Comparison of ENCODE assay signal across 18 cellular contexts in the genomic region with DNA sequence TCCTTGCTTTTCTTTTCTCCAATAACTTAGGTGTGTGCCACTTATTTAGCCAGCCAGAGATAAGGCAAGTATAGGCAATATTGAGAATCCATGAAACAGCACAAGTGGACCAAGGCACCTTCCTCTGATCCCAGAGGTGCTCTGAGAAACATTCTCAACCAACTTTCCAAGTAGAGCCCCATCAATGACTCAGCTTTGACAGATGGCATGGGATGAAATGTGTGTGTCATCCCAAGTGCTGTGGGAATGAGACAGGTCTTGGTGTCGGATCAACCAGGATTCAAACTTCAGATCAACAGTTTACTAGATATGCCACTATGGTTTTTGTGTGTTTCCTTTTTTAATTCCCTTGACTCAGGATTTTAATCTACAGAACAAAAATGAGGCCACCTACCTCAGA.
DNase-seq lines count a peak whose midpoint lies in the region; ATAC-seq and TF ChIP-seq lines count a peak whose summit lies in the region.
"Had no signal": no experiment of that assay in that cellular context is flagged by ENCODE, and none has a peak within 500 bp of the region (broad histone marks: within the 10 kb centered on the region; RNA-seq: fewer than 3 reads in every experiment).

No MANE protein-coding gene starts in this region.

- peak; percentile 57 for ATAC-seq in foreskin keratinocyte
- no peak for ATAC-seq in GM21390 (IDR thresholded peaks at IDR 0.05; ENCODE audit: unreplicated experiment)
- ATAC-seq in HG03196 (IDR thresholded peaks at IDR 0.05; ENCODE audit: unreplicated experiment) = no peak
- ATAC-seq in aorta (ENCODE audit: low FRiP score) = no peak
- ATAC-seq: A549, T-cell had no signal

- BruUV-seq in MCF 10A (replicated peaks; lab: Mats Ljungman, UMichigan) = no TSS peak

- H3K4me1 Mint-ChIP-seq in MCF 10A (ENCODE audit: insufficient read depth, unreplicated experiment) = no peaks in the 10 kb centered on the region
- H3K4me1 Mint-ChIP-seq: T-cell had no signal

- CTCF ChIA-PET in MCF 10A (lab: Yijun Ruan, JAX) = interaction anchor here (0.9 kb wide), 1 partner anchor 105 kb away, joined by 3 read pairs; no protein-coding TSS in a partner anchor

- H3K27me3 Mint-ChIP-seq in MCF 10A (ENCODE audit: insufficient read depth, unreplicated experiment) = no peaks in the 10 kb centered on the region
- H3K27me3 Mint-ChIP-seq: CD4-positive, alpha-beta T cell had no signal

- H3K9me3 ChIP-seq in breast epithelium (no peaks in the 10 kb centered on the region), aorta (ENCODE audit: control insufficient read depth, low read length) (no peaks in the 10 kb centered on the region)
- H3K9me3 ChIP-seq: A549; BLaER1 treated with 17β-estradiol and CSF1 and Interleukin-3, amounts not matched to agents 10 nM and 100 nM; HAP-1; MG63 had no signal

- H3K36me3 ChIP-seq in breast epithelium (no peaks in the 10 kb centered on the region), aorta (ENCODE audit: control insufficient read depth in 1 of 2, insufficient read depth in 2 of 2, low read length in 1 of 2) (no peaks in the 10 kb centered on the region)
- H3K36me3 ChIP-seq: BLaER1 treated with 17β-estradiol and CSF1 and Interleukin-3, amounts not matched to agents 10 nM and 100 nM; HAP-1; MG63 had no signal

- H3K4me3 ChIP-seq in breast epithelium (no peak overlapping the region), aorta (ENCODE audit: low read length in 2 of 2) (no peak overlapping the region)
- H3K4me3 ChIP-seq: A549; BLaER1 treated with 17β-estradiol and CSF1 and Interleukin-3, amounts not matched to agents 10 nM and 100 nM; HAP-1; MG63 had no signal

- TF ChIP-seq CTCF in MCF 10A (IDR thresholded peaks at IDR 0.05; ENCODE audit: unreplicated experiment) (no peak), breast epithelium (IDR thresholded peaks at IDR 0.05) (no peak), foreskin keratinocyte (conservative IDR thresholded peaks at IDR 0.05) (no peak)

- H3K36me3 Mint-ChIP-seq in MCF 10A (ENCODE audit: insufficient read depth, unreplicated experiment) = no peaks in the 10 kb centered on the region
- H3K36me3 Mint-ChIP-seq: T-cell had no signal

- no peaks in the 10 kb centered on the region for H3K9me3 Mint-ChIP-seq in MCF 10A (ENCODE audit: unreplicated experiment)
- H3K9me3 Mint-ChIP-seq: CD4-positive, alpha-beta T cell had no signal

- H3K4me1 ChIP-seq in breast epithelium (no peaks in the 10 kb centered on the region), foreskin keratinocyte (no peaks in the 10 kb centered on the region), aorta (ENCODE audit: control insufficient read depth in 1 of 2, insufficient read depth in 2 of 2, low read length in 2 of 2) (no peaks in the 10 kb centered on the region)
- H3K4me1 ChIP-seq: A549, HAP-1 had no signal

- no peak overlapping the region for H3K27ac Mint-ChIP-seq in MCF 10A (ENCODE audit: low read depth, unreplicated experiment)
- H3K27ac Mint-ChIP-seq: CD4-positive, alpha-beta T cell; HFFc6; IgD-negative memory B cell; T-cell had no signal

- intact Hi-C loops in MCF 10A (cut with micrococcal nuclease) (no loop called here), breast epithelium (cut with DNase I; ENCODE audit: low total_unique reads) (no loop called here), aorta (cut with DNase I) (no loop called here)

- no peaks in the 10 kb centered on the region for H3K27me3 ChIP-seq in breast epithelium
- H3K27me3 ChIP-seq in foreskin keratinocyte = peaks cover 3% of the 10 kb centered on the region
- H3K27me3 ChIP-seq in aorta (ENCODE audit: control insufficient read depth in 1 of 2, insufficient read depth in 2 of 2, low read length in 1 of 2) = no peaks in the 10 kb centered on the region
- H3K27me3 ChIP-seq: BLaER1 treated with 17β-estradiol and CSF1 and Interleukin-3, amounts not matched to agents 10 nM and 100 nM; MG63 had no signal

- WGBS in aorta, 2 donors = 93 to 96% methylated on average over 1 of the region's 1 CpG

- POLR2A ChIA-PET in MCF 10A (lab: Yijun Ruan, JAX) = no interaction called here

- no peak overlapping the region for H3K27ac ChIP-seq in breast epithelium
- H3K27ac ChIP-seq in foreskin keratinocyte = no peak overlapping the region
- H3K27ac ChIP-seq in aorta (ENCODE audit: low read depth in 1 of 2, low read length in 2 of 2) = no peak overlapping the region
- H3K27ac ChIP-seq: A549; BLaER1 treated with 17β-estradiol and CSF1 and Interleukin-3, amounts not matched to agents 10 nM and 100 nM; RWPE1 had no signal

- no peak for TF ChIP-seq POLR2A in breast epithelium (IDR thresholded peaks at IDR 0.05)

- H3K4me3 Mint-ChIP-seq in MCF 10A (ENCODE audit: unreplicated experiment) = no peak overlapping the region
- H3K4me3 Mint-ChIP-seq: CD4-positive, alpha-beta T cell; HFFc6; IgD-negative memory B cell; T-cell had no signal

- DNase-seq in MCF 10A (ENCODE audit: unreplicated experiment) (peak; percentile 7), breast epithelium (ENCODE audit: low spot score in 2 of 2) (no peak), M059J (ENCODE audit: low read depth) (peak; percentile 11), foreskin keratinocyte (no peak), aorta (no peak)
- DNase-seq: AML-193; CD4-positive, alpha-beta T cell; GOT3; HFFc6; MG63; T-cell had no signal

Comparison
In these comparisons a context has a peak if more than half of its experiments do, and no peak if none do; other contexts are left out.
1. DNase-seq: peak in MCF 10A (single experiment) and M059J (single experiment); none in breast epithelium (0 of 2), foreskin keratinocyte (0 of 2) and aorta (0 of 2).